9 cellular contexts compared by ENCODE assay signal in the genomic region with DNA sequence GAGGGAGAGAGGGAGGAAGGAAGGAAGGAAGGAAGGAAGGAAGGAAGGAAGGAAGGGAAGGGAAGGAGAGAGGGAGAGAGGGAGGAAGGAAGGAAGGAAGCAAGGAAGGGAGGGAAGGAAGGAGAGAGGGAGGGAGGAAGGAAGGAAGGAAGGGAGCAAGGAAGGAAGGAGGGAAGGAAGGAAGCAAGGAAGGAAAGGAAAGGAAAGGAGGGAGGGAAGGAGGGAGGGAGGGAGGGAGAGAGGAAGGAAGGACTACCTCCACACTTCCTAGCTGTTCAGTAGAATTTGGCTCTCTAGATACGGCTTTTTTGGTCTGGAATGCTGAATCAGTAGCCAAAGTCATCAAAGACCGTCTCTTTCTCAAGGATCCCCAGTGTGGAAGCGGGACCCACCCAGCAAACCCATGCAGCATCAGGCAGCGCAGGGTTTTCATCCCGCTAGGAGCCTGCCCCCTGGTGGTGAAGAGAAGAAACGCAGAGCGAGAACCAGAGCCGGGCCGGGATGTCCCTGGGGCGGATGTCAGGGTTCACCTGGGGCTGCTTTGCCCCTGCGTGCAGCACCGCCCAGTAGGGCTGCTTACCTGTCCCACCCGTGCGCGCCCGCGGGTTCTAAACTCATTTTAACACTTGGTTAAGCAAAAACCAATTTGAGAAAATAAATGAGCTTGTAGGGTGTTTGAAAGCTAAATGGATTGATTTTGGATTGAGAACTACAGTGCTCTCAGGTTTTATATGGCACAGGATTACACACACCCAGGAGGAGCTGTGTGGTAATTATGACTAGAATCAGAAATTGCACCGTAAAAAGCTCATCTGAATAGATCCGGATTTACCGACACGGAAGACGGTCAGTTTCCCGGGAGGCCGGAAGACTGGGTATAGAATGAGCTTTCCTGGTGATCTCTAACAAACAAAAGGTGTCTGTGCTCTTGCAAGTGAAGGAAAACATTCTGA. TPM values are rescaled to one million over a fixed set of nuclear protein-coding genes. Genes with fewer than 3 reads are reported as not detected.
DNase-seq lines count a peak whose midpoint lies in the region; ATAC-seq, FAIRE-seq and TF ChIP-seq lines count a peak whose summit lies in the region.
"Had no signal": no experiment of that assay in that cellular context is flagged by ENCODE, and none has a peak within 500 bp of the region (broad histone marks: within the 10 kb centered on the region; RNA-seq: fewer than 3 reads in every experiment).

No MANE protein-coding gene starts in this region.

- H3K36me3 ChIP-seq in PC-9 (ENCODE audit: low read depth) (no peaks in the 10 kb centered on the region), pancreas (no peaks in the 10 kb centered on the region), upper lobe of left lung (no peaks in the 10 kb centered on the region)
- H3K36me3 ChIP-seq: BLaER1 had no signal

- FAIRE-seq in pancreas (lab: Jason Lieb, UNC) = no peak

- intact Hi-C loops in PC-9 (cut with micrococcal nuclease; ENCODE audit: unreplicated experiment) (loop anchor here (1.0 to 2.0 kb wide), 5 partner anchors 286 to 687 kb away; no protein-coding TSS in a partner anchor), pancreas (cut with DNase I) (loop anchor here in 2 of 3 donors (5.0 to 10.0 kb wide), 4 partner anchors 410 to 570 kb away; no protein-coding TSS in a partner anchor)

- no peak for TF ChIP-seq POLR2A in upper lobe of left lung (IDR thresholded peaks at IDR 0.05)

- ATAC-seq in HG03460 (IDR thresholded peaks at IDR 0.05; ENCODE audit: unreplicated experiment) (peak; percentile 75), foreskin keratinocyte (peak; percentile 69), pancreas (peak; percentile 85 to 94 (median 88)), upper lobe of left lung (ENCODE audit: low FRiP score in 2 of 2) (peak; percentile 59 to 75)

- no peak overlapping the region for H3K27ac ChIP-seq in PC-9
- H3K27ac ChIP-seq in foreskin keratinocyte = no peak overlapping the region
- H3K27ac ChIP-seq in pancreas = no peak overlapping the region
- no peak overlapping the region for H3K27ac ChIP-seq in upper lobe of left lung
- H3K27ac ChIP-seq: BLaER1 had no signal

- no peaks in the 10 kb centered on the region for H3F3A ChIP-seq in PC-9 (ENCODE audit: insufficient read depth, low read depth)

- TF ChIP-seq CTCF in PC-9 (conservative IDR thresholded peaks at IDR 0.05) (peak; percentile 98), foreskin keratinocyte (conservative IDR thresholded peaks at IDR 0.05) (peak; percentile 87), pancreas (IDR thresholded peaks at IDR 0.05) (peak; percentile 75 to 97 (median 96)), upper lobe of left lung (IDR thresholded peaks at IDR 0.05) (peak; percentile 78 to 94 (median 84))

- no TSS peak for BruUV-seq in PC-9 (replicated peaks; lab: Mats Ljungman, UMichigan)

- H3K79me2 ChIP-seq in PC-9 (ENCODE audit: low read depth) = no peaks in the 10 kb centered on the region

- no peak overlapping the region for H2AFZ ChIP-seq in PC-9

- H4K20me1 ChIP-seq in PC-9 (ENCODE audit: insufficient read depth) = no peaks in the 10 kb centered on the region
- H4K20me1 ChIP-seq: BLaER1 had no signal

- H3K4me1 ChIP-seq in PC-9 (replicated peaks; ENCODE audit: insufficient read depth) (peaks cover 4% of the 10 kb centered on the region; the same call in 1 of the 2 replicates), foreskin keratinocyte (peaks cover 4% of the 10 kb centered on the region), pancreas (no peaks in the 10 kb centered on the region), upper lobe of left lung (peaks cover 0 to 4% (median 0%) of the 10 kb centered on the region in 4 donors)

- 18 to 24% methylated on average over 24 of the region's 24 CpGs for WGBS in pancreas, 2 donors
- 25 to 28% methylated on average over 17 to 24 of the region's 24 CpGs for WGBS in upper lobe of left lung, 2 donors

- no peaks in the 10 kb centered on the region for H3K9me2 ChIP-seq in PC-9 (ENCODE audit: insufficient read depth)

- no peak for TF ChIP-seq EP300 in upper lobe of left lung (IDR thresholded peaks at IDR 0.05)

- no peak overlapping the region for H3K4me3 ChIP-seq in PC-9
- H3K4me3 ChIP-seq in pancreas = no peak overlapping the region
- no peak overlapping the region for H3K4me3 ChIP-seq in upper lobe of left lung
- H3K4me3 ChIP-seq: BLaER1 had no signal

- H3K27me3 ChIP-seq in PC-9 (ENCODE audit: insufficient read depth, low read depth) (no peaks in the 10 kb centered on the region), foreskin keratinocyte (peaks cover 5% of the 10 kb centered on the region), pancreas (no peaks in the 10 kb centered on the region), upper lobe of left lung (no peaks in the 10 kb centered on the region)
- H3K27me3 ChIP-seq: BLaER1 had no signal

- POLR2A ChIA-PET in PC-9 (lab: Charles Lee; ENCODE audit: unreplicated experiment) = interaction anchor here (0.6 to 1.0 kb wide), 4 partner anchors 302 to 1321 kb away, joined by 3 to 10 read pairs (median 6); no protein-coding TSS in a partner anchor

- no peaks in the 10 kb centered on the region for H3K9me3 ChIP-seq in PC-9 (ENCODE audit: insufficient read depth, low read depth)
- no peaks in the 10 kb centered on the region for H3K9me3 ChIP-seq in pancreas
- H3K9me3 ChIP-seq in upper lobe of left lung = no peaks in the 10 kb centered on the region
- H3K9me3 ChIP-seq: BLaER1 had no signal

- CTCF ChIA-PET in PC-9 (lab: Charles Lee) = interaction anchor here (0.5 to 1.5 kb wide), 27 partner anchors 10 to 1720 kb away, joined by 3 to 15 read pairs (median 4); a partner anchor contains a TSS

- peak overlapping the region; percentile 66 for H3K4me2 ChIP-seq in PC-9
- H3K4me2 ChIP-seq: BLaER1 had no signal

- peak; percentile 59 for DNase-seq in NCI-H1436 (lab: John Stamatoyannopoulos, UW)
- DNase-seq in NCI-H1436 treated with DMSO at 0.1 percent for 48 hours (lab: John Stamatoyannopoulos, UW) = no peak
- DNase-seq in PC-9 = peak; percentile 66 to 83
- peak; percentile 61 for DNase-seq in activated T-helper 1 cell treated with Interleukin-2 at 50 U/mL for 16 hours (ENCODE audit: low read depth)
- DNase-seq in foreskin keratinocyte = peak in 1 of 2 donors; percentile 26
- peak; percentile 30 to 90 (median 70) for DNase-seq in pancreas
- peak; percentile 40 to 72 for DNase-seq in upper lobe of left lung

RNA-seq across cellular contexts. Expression of a gene that starts 48.1 kb away (rescaled TPM):
- 51.3 TPM in 2 replicates for total RNA-seq in PC-9 (2021)
- 139 and 150 TPM in 2 replicates for total RNA-seq in foreskin keratinocyte
- polyA plus RNA-seq in foreskin keratinocyte = 105 and 111 TPM in 2 replicates
- 10 to 100 TPM in 1 of 6 donors, 1 to 10 TPM in 5; 2.4 to 15.4 (median 4.9) TPM for total RNA-seq in pancreas
- polyA plus RNA-seq in pancreas = 1 to 10 TPM; 2.8 to 6.6 TPM
- 10 to 100 TPM; 16.6 to 33.1 (median 20.1) TPM for total RNA-seq in upper lobe of left lung
